ENCODE assay signal across 8 cellular contexts in the genomic region with DNA sequence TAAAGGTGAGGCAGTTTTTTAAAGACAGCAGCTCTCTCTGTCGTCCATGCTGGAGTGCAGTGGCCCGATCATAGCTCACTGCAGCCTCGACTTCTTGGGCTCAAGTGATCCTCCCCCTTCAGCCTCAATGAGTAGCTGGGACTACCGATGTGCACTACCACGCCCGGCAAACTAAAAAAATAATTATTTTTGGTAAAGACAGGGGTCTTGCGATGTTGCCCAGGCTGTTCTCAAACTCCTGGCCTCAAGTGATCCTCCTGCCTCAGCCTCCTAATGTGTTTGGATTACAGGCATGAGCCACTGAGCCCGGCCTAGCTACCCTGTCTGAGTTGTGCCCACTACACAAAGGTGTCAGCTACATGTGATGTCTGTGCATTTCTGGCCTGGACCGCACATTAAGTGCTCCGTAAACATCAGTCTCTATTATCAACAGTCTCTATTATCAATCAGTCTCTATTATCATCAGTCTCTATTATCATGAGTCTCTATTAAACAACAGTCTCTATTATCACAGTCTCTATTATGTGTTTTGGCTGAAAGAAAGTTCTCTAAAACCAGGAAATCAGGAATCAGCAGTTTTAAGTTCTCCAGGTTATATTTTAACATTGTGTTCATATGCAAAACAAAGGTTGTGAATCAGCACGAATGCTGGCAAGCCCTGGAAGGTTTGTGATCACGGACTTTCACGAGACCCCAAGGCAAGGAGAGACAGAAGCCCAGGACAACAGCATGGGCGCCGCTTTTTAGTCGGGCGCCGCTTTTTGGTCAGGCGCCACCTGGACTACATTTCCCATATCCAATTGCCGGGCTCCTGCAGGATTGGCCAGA. TPM values are rescaled to one million over a fixed set of nuclear protein-coding genes. Genes with fewer than 3 reads are reported as not detected.
DNase-seq lines count a peak whose midpoint lies in the region; ATAC-seq and FAIRE-seq lines count a peak whose summit lies in the region.

No MANE protein-coding gene starts in this region.

- H3K9me3 Mint-ChIP-seq in activated CD4-positive, alpha-beta T cell treated with anti-CD3 and anti-CD28 coated beads, Interleukin-2, amount 10 ng/mL, durations not matched to agents 24 days and 14 days = peaks cover 3% of the 10 kb centered on the region
- peaks cover 14% of the 10 kb centered on the region for H3K9me3 Mint-ChIP-seq in activated T-helper 2 cell treated with anti-CD3 and anti-CD28 coated beads, Interferon-gamma antibody, Interleukin-2, Interleukin-4, amounts not matched to agents 10 μg/mL and 5 μg/mL and 100 μg/mL, durations not matched to agents 14 hours and 24 hours and 36 hours

- H3K4me1 Mint-ChIP-seq in activated CD4-positive, alpha-beta T cell treated with anti-CD3 and anti-CD28 coated beads, Interleukin-2, amount 10 ng/mL, durations not matched to agents 24 days and 14 days = peaks cover 15% of the 10 kb centered on the region
- H3K4me1 Mint-ChIP-seq in activated T-helper 2 cell treated with anti-CD3 and anti-CD28 coated beads, Interferon-gamma antibody, Interleukin-2, Interleukin-4, amounts not matched to agents 10 μg/mL and 5 μg/mL and 100 μg/mL, durations not matched to agents 14 hours and 24 hours and 36 hours (ENCODE audit: low read depth) = peaks cover 21% of the 10 kb centered on the region

- intact Hi-C loops in activated CD4-positive, alpha-beta T cell treated with anti-CD3 and anti-CD28 coated beads, Interleukin-2, amount 10 ng/mL, durations not matched to agents 24 days and 14 days (cut with micrococcal nuclease) = loop anchor here (2.0 to 10.0 kb wide), 4 partner anchors 376 to 908 kb away; a partner anchor contains a TSS
- intact Hi-C loops in activated T-helper 2 cell treated with anti-CD3 and anti-CD28 coated beads, Interferon-gamma antibody, Interleukin-2, Interleukin-4, amounts not matched to agents 10 μg/mL and 5 μg/mL and 100 μg/mL, durations not matched to agents 14 hours and 24 hours and 36 hours (cut with micrococcal nuclease) = loop anchor here (1.0 kb wide), 1 partner anchor 376 kb away; a partner anchor contains a TSS

- DNase-seq in activated CD4-positive, alpha-beta T cell treated with anti-CD3 and anti-CD28 coated beads, Interleukin-2, amount 10 ng/mL, durations not matched to agents 24 days and 14 days = peak; percentile 62
- no peak for DNase-seq in activated CD4-positive, alpha-beta T cell treated with anti-CD3 and anti-CD28 coated beads for 1 hour
- no peak for DNase-seq in activated T-helper 2 cell treated with anti-CD3 and anti-CD28 coated beads, Interferon-gamma antibody, Interleukin-2, Interleukin-4, amounts not matched to agents 10 μg/mL and 5 μg/mL and 100 μg/mL, durations not matched to agents 14 hours and 24 hours and 36 hours (ENCODE audit: low spot score)
- peak in 1 of 49 donors; percentile 6 for DNase-seq in substantia nigra (lab: John Stamatoyannopoulos, UW)
- no peak for DNase-seq in Kasumi-1 (lab: John Stamatoyannopoulos, UW)
- no peak for DNase-seq in DMS 273 (lab: John Stamatoyannopoulos, UW; ENCODE audit: unreplicated experiment)

- no peak for ATAC-seq in HG02678 (IDR thresholded peaks at IDR 0.05; ENCODE audit: unreplicated experiment)

- peak overlapping the region; percentile 85 for H3K27ac ChIP-seq in substantia nigra (ENCODE audit: low read depth, low read length, poor library complexity, severe bottlenecking)

- H3K4me3 Mint-ChIP-seq in activated CD4-positive, alpha-beta T cell treated with anti-CD3 and anti-CD28 coated beads, Interleukin-2, amount 10 ng/mL, durations not matched to agents 24 days and 14 days = peak overlapping the region; percentile 93
- H3K4me3 Mint-ChIP-seq in activated T-helper 2 cell treated with anti-CD3 and anti-CD28 coated beads, Interferon-gamma antibody, Interleukin-2, Interleukin-4, amounts not matched to agents 10 μg/mL and 5 μg/mL and 100 μg/mL, durations not matched to agents 14 hours and 24 hours and 36 hours (ENCODE audit: low read depth) = peak overlapping the region; percentile 90

- no peaks in the 10 kb centered on the region for H3K36me3 Mint-ChIP-seq in activated CD4-positive, alpha-beta T cell treated with anti-CD3 and anti-CD28 coated beads, Interleukin-2, amount 10 ng/mL, durations not matched to agents 24 days and 14 days (ENCODE audit: low read depth)
- no peaks in the 10 kb centered on the region for H3K36me3 Mint-ChIP-seq in activated T-helper 2 cell treated with anti-CD3 and anti-CD28 coated beads, Interferon-gamma antibody, Interleukin-2, Interleukin-4, amounts not matched to agents 10 μg/mL and 5 μg/mL and 100 μg/mL, durations not matched to agents 14 hours and 24 hours and 36 hours (ENCODE audit: low read depth)

- peak overlapping the region; percentile 95 for H3K27ac Mint-ChIP-seq in activated CD4-positive, alpha-beta T cell treated with anti-CD3 and anti-CD28 coated beads, Interleukin-2, amount 10 ng/mL, durations not matched to agents 24 days and 14 days
- peak overlapping the region; percentile 94 for H3K27ac Mint-ChIP-seq in activated T-helper 2 cell treated with anti-CD3 and anti-CD28 coated beads, Interferon-gamma antibody, Interleukin-2, Interleukin-4, amounts not matched to agents 10 μg/mL and 5 μg/mL and 100 μg/mL, durations not matched to agents 14 hours and 24 hours and 36 hours

- FAIRE-seq in islet of Langerhans (lab: Jason Lieb, UNC) = peak; percentile 79

- H3K27me3 Mint-ChIP-seq in activated CD4-positive, alpha-beta T cell treated with anti-CD3 and anti-CD28 coated beads, Interleukin-2, amount 10 ng/mL, durations not matched to agents 24 days and 14 days = peaks cover 3% of the 10 kb centered on the region
- H3K27me3 Mint-ChIP-seq in activated T-helper 2 cell treated with anti-CD3 and anti-CD28 coated beads, Interferon-gamma antibody, Interleukin-2, Interleukin-4, amounts not matched to agents 10 μg/mL and 5 μg/mL and 100 μg/mL, durations not matched to agents 14 hours and 24 hours and 36 hours (ENCODE audit: low read depth) = peaks cover 2% of the 10 kb centered on the region

RNA-seq across cellular contexts. Expression of a gene that starts 0.7 kb away (rescaled TPM):
- total RNA-seq in activated CD4-positive, alpha-beta T cell treated with anti-CD3 and anti-CD28 coated beads, Interleukin-2, amount 10 ng/mL, durations not matched to agents 24 days and 14 days = 15.0 and 16.1 TPM in 2 replicates
- total RNA-seq in activated T-helper 2 cell treated with anti-CD3 and anti-CD28 coated beads, Interferon-gamma antibody, Interleukin-2, Interleukin-4, amounts not matched to agents 10 μg/mL and 5 μg/mL and 100 μg/mL, durations not matched to agents 14 hours and 24 hours and 36 hours = 15.7 and 19.0 TPM in 2 replicates
